19 cellular contexts compared by ENCODE assay signal in the genomic region with DNA sequence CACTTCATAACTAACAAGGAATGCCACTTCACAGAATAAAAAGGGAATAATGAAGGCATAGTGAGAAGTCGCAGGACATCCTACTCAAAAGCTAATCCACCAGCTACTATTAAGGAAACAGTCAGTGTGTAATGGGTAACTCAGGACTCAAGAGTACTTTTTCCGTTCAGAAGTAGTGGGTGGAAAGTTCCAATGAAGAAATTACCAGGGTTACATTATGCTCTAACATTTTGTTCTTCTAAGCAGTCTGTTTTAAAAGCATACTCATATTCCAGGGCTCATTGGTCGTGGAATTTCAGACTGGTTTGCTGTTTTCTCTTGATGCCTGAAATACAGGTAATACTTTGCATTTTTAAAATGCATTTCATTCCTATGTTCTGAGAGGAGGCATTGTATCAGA.
A peak's percentile ranks its signal among the peaks of the same experiment; 100 is the strongest.
DNase-seq lines count a peak whose midpoint lies in the region; ATAC-seq and FAIRE-seq lines count a peak whose summit lies in the region.
"Had no signal": no experiment of that assay in that cellular context is flagged by ENCODE, and none has a peak within 500 bp of the region (broad histone marks: within the 10 kb centered on the region; RNA-seq: fewer than 3 reads in every experiment).

No MANE protein-coding gene starts in this region.

- H2BK120ac ChIP-seq in trophoblast cell (ENCODE audit: insufficient read depth, low read length, poor library complexity), result no peak overlapping the region

- WGBS in trophoblast cell (ENCODE audit: extremely low coverage, insufficient coverage, insufficient read length), result no CpG with 5 or more reads among the region's 3 CpGs

- H3K4ac ChIP-seq in trophoblast cell (ENCODE audit: low read depth, low read length), result no peak overlapping the region

- no peaks in the 10 kb centered on the region for H3K79me2 ChIP-seq in trophoblast cell (ENCODE audit: control insufficient read depth, insufficient read depth, low read length, poor library complexity)

- H3K23ac ChIP-seq in trophoblast cell (ENCODE audit: low read length), result no peak overlapping the region

- H2BK12ac ChIP-seq in trophoblast cell (ENCODE audit: low read length), result no peak overlapping the region

- no peak overlapping the region for H4K12ac ChIP-seq in trophoblast cell (ENCODE audit: low read depth, low read length)

- peaks cover 4% of the 10 kb centered on the region for H3K79me1 ChIP-seq in trophoblast cell (ENCODE audit: low read length)

- no peak overlapping the region for H2AFZ ChIP-seq in trophoblast cell (ENCODE audit: insufficient read depth, low read length, poor library complexity)
- H2AFZ ChIP-seq: GM23248 had no signal

- peak; percentile 83 for DNase-seq in Caki2 (ENCODE audit: low read depth)
- DNase-seq in RCC 7860 (ENCODE audit: low spot score), result peak; percentile 75
- DNase-seq in trophoblast cell, result peak; percentile 41 to 71
- no peak for DNase-seq in stimulated activated CD4-positive, alpha-beta T cell treated with anti-CD3 and anti-CD28 coated beads, Interleukin-4, amount 100 ng/mL, for 4 hours
- no peak for DNase-seq in activated naive CD4-positive, alpha-beta T cell (lab: John Stamatoyannopoulos, UW)
- DNase-seq: DMS 273 treated with DMSO at 0.1 percent for 48 hours, GF-D8, GM23248, KBM-7, NCI-H1105, NCI-H2081 treated with DMSO at 0.1 percent for 48 hours, NCI-H510A, NCI-H748 treated with DMSO at 0.1 percent for 48 hours, SIG-M5 had no signal

- peaks cover 0 to 8% of the 10 kb centered on the region in 2 experiments for H3K4me1 ChIP-seq in trophoblast cell (ENCODE audit: control insufficient read depth in 1 of 2, insufficient read depth in 2 of 2, low read length in 2 of 2)
- H3K4me1 ChIP-seq: HAP-1 had no signal

- H3K4me3 ChIP-seq in trophoblast cell (ENCODE audit: low read depth, low read length), result no peak overlapping the region
- H3K4me3 ChIP-seq: GM23248, HAP-1 had no signal

- H3K9ac ChIP-seq in trophoblast cell (ENCODE audit: low read length), result no peak overlapping the region
- H3K9ac ChIP-seq: GM23248 had no signal

- H3K36me3 ChIP-seq in trophoblast cell (ENCODE audit: control insufficient read depth in 1 of 2, insufficient read depth in 2 of 2, low read length in 2 of 2), result no peaks in the 10 kb centered on the region
- H3K36me3 ChIP-seq: HAP-1 had no signal

- no peak overlapping the region for H2BK5ac ChIP-seq in trophoblast cell (ENCODE audit: low read depth, low read length, poor library complexity)

- in situ Hi-C loops in Caki2 (cut with HindIII; ENCODE audit: low pct_unique_long_range_greater_than_20kb, low sequenced_read_pairs), result no loop called here

- FAIRE-seq in RCC 7860 (lab: Jason Lieb, UNC) (peak; percentile 87), islet of Langerhans (lab: Jason Lieb, UNC) (peak; percentile 5)

- H3K14ac ChIP-seq in trophoblast cell (ENCODE audit: low read length), result no peak overlapping the region

- ATAC-seq in HG03342 (IDR thresholded peaks at IDR 0.05; ENCODE audit: unreplicated experiment), result no peak
- no peak for ATAC-seq in GM19023 (IDR thresholded peaks at IDR 0.05; ENCODE audit: unreplicated experiment)
- ATAC-seq: SK-N-SH treated with all-trans-retinoic acid at 6 μM for 48 hours had no signal

- H3K27ac ChIP-seq in trophoblast cell (ENCODE audit: low read depth, low read length), result peak overlapping the region; percentile 73
- H3K27ac ChIP-seq: GM23248 had no signal

- H3K9me3 ChIP-seq in trophoblast cell (ENCODE audit: insufficient read depth, low read depth, low read length), result no peaks in the 10 kb centered on the region
- H3K9me3 ChIP-seq: HAP-1 had no signal

- H3K18ac ChIP-seq in trophoblast cell (ENCODE audit: low read length), result no peak overlapping the region

- no peaks in the 10 kb centered on the region for H3K27me3 ChIP-seq in trophoblast cell (ENCODE audit: insufficient read depth, low read length)

- no peak overlapping the region for H4K8ac ChIP-seq in trophoblast cell (ENCODE audit: low read depth, low read length)

- no peak overlapping the region for H3K4me2 ChIP-seq in trophoblast cell (ENCODE audit: low read length)

- H4K91ac ChIP-seq in trophoblast cell (ENCODE audit: low read depth, low read length), result no peak overlapping the region

- H2AK5ac ChIP-seq in trophoblast cell (ENCODE audit: low read length), result no peak overlapping the region

Comparison
In these comparisons a context has a peak if more than half of its experiments do, and no peak if none do; other contexts are left out.
1. DNase-seq: peak in Caki2 (single experiment), RCC 7860 (single experiment) and trophoblast cell (2 of 2); none in stimulated activated CD4-positive, alpha-beta T cell treated with anti-CD3 and anti-CD28 coated beads, Interleukin-4, amount 100 ng/mL, for 4 hours (0 of 2) and activated naive CD4-positive, alpha-beta T cell (0 of 4).